In genomic region chr4:84887824-84888223, GRCh38 we compare ENCODE assay signal across 17 cellular contexts.
A peak's percentile ranks its signal among the peaks of the same experiment; 100 is the strongest.
DNase-seq lines count a peak whose midpoint lies in the region; ATAC-seq and TF ChIP-seq lines count a peak whose summit lies in the region.
"Had no signal": no experiment of that assay in that cellular context is flagged by ENCODE, and none has a peak within 500 bp of the region (broad histone marks: within the 10 kb centered on the region; RNA-seq: fewer than 3 reads in every experiment).

No MANE protein-coding gene starts in this region.

- no TSS peak for BruUV-seq in Calu3 (replicated peaks; lab: Mats Ljungman, UMichigan)

- H3K27ac ChIP-seq in SJCRH30, result 0 out of 2 replicates have a peak overlapping the region, but pooled peaks have one; percentile 5
- H3K27ac ChIP-seq: SJSA1 had no signal

- H3K4me3 Mint-ChIP-seq in HFFc6 (no peak overlapping the region), Calu3 (ENCODE audit: low read depth, unreplicated experiment) (no peak overlapping the region)
- H3K4me3 Mint-ChIP-seq: activated CD4-positive, alpha-beta T cell treated with anti-CD3 and anti-CD28 coated beads for 36 hours; CD14-positive monocyte had no signal

- no peaks in the 10 kb centered on the region for H3K27me3 ChIP-seq in SJCRH30
- H3K27me3 ChIP-seq: SJSA1 had no signal

- peaks cover 56% of the 10 kb centered on the region for H3K36me3 ChIP-seq in SJCRH30
- H3K36me3 ChIP-seq: thoracic aorta had no signal

- CTCF ChIA-PET in Calu3 (lab: Charles Lee), result no interaction called here

- H3K4me3 ChIP-seq in SJCRH30, result no peak overlapping the region
- no peak overlapping the region for H3K4me3 ChIP-seq in skeletal muscle cell (ENCODE audit: low read depth, low read length)
- H3K4me3 ChIP-seq: SJSA1, thoracic aorta had no signal

- H3K4me1 ChIP-seq in SJCRH30, result peaks cover 21% of the 10 kb centered on the region

- peak; percentile 54 for DNase-seq in HFFc6
- peak in 1 of 2 experiments; percentile 20 for DNase-seq in SJCRH30
- peak; percentile 29 for DNase-seq in fibroblast of gingiva (ENCODE audit: low read depth)
- peak; percentile 36 for DNase-seq in skeletal muscle cell (ENCODE audit: low read depth)
- DNase-seq in Calu3, result no peak
- DNase-seq in NCI-H510A (lab: John Stamatoyannopoulos, UW), result no peak
- DNase-seq: activated CD4-positive, alpha-beta T cell treated with anti-CD3 and anti-CD28 coated beads for 36 hours; DMS153; foreskin melanocyte; NCI-H1436; NCI-H345; stimulated activated CD4-positive, alpha-beta T cell treated with anti-CD3 and anti-CD28 coated beads, Interleukin-4, amount 100 ng/mL, for 24 hours; stimulated activated CD8-positive, alpha-beta memory T cell treated with anti-CD3 and anti-CD28 coated beads, Interleukin-4, amount 100 ng/mL, for 48 hours had no signal

- H3K9me3 Mint-ChIP-seq in HFFc6, result no peaks in the 10 kb centered on the region
- no peaks in the 10 kb centered on the region for H3K9me3 Mint-ChIP-seq in Calu3 (ENCODE audit: low read depth, unreplicated experiment)
- H3K9me3 Mint-ChIP-seq: CD14-positive monocyte had no signal

- no peak for ATAC-seq in HG02970 (IDR thresholded peaks at IDR 0.05; ENCODE audit: low FRiP score, unreplicated experiment)
- ATAC-seq: activated CD4-positive, alpha-beta T cell treated with anti-CD3 and anti-CD28 coated beads for 36 hours had no signal

- H3K36me3 Mint-ChIP-seq in HFFc6 (ENCODE audit: low read depth), result peaks cover 10% of the 10 kb centered on the region; the same call in 1 of the 2 replicates
- no peaks in the 10 kb centered on the region for H3K36me3 Mint-ChIP-seq in Calu3 (ENCODE audit: insufficient read depth, unreplicated experiment)

- TF ChIP-seq CTCF in HFFc6 (IDR thresholded peaks at IDR 0.05) (no peak), Calu3 (IDR thresholded peaks at IDR 0.05; ENCODE audit: unreplicated experiment) (no peak)

- H3K9me3 ChIP-seq in SJCRH30 (replicated peaks), result no peaks in the 10 kb centered on the region; the same call in 1 of the 2 replicates
- H3K9me3 ChIP-seq: SJSA1, thoracic aorta had no signal

- H3K27me3 Mint-ChIP-seq in HFFc6 (ENCODE audit: insufficient read depth) (no peaks in the 10 kb centered on the region), Calu3 (ENCODE audit: unreplicated experiment) (no peaks in the 10 kb centered on the region)

- H3K27ac Mint-ChIP-seq in HFFc6 (no peak overlapping the region), Calu3 (ENCODE audit: unreplicated experiment) (no peak overlapping the region)
- H3K27ac Mint-ChIP-seq: activated CD4-positive, alpha-beta T cell treated with anti-CD3 and anti-CD28 coated beads for 36 hours had no signal

- intact Hi-C loops in Calu3 (cut with micrococcal nuclease; ENCODE audit: unreplicated experiment), result no loop called here

- peaks cover 27% of the 10 kb centered on the region for H3K4me1 Mint-ChIP-seq in HFFc6 (ENCODE audit: low read depth)
- peaks cover 3% of the 10 kb centered on the region for H3K4me1 Mint-ChIP-seq in Calu3 (ENCODE audit: low read depth, unreplicated experiment)
- H3K4me1 Mint-ChIP-seq: activated CD4-positive, alpha-beta T cell treated with anti-CD3 and anti-CD28 coated beads for 36 hours had no signal

Comparison
In these comparisons a context has a peak if more than half of its experiments do, and no peak if none do; other contexts are left out.
1. DNase-seq: peak in HFFc6 (single experiment), fibroblast of gingiva (single experiment) and skeletal muscle cell (single experiment); none in Calu3 (single experiment) and NCI-H510A (single experiment).